ENCODE assay signal across 21 cellular contexts in genomic region chr13:95882121-95882520, GRCh38.
"Had no signal": no experiment of that assay in that cellular context is flagged by ENCODE, and none has a peak within 500 bp of the region (broad histone marks: within the 10 kb centered on the region; RNA-seq: fewer than 3 reads in every experiment).

No MANE protein-coding gene starts in this region.

- H3K4me3 ChIP-seq: dorsolateral prefrontal cortex, lower lobe of right lung, right atrium auricular region, sigmoid colon, spleen, thoracic aorta, tibial nerve, upper lobe of left lung had no signal

- DNase-seq: cortex of kidney; dorsolateral prefrontal cortex; effector CD4-positive, alpha-beta T cell; hypothalamus; immature natural killer cell; islet precursor cell; kidney glomerular epithelial cell; left ventricle myocardium superior; lower lobe of right lung; sigmoid colon; spleen; stimulated activated CD4-positive, alpha-beta T cell treated with anti-CD3 and anti-CD28 coated beads, Interleukin-4, amount 100 ng/mL, for 4 hours; stimulated activated naive CD8-positive, alpha-beta T cell treated with anti-CD3 and anti-CD28 coated beads, Interleukin-15, Interleukin-2, amounts not matched to agents 100 U/mL and 50 U/mL, for 24 hours; upper lobe of left lung had no signal

- H2AFZ ChIP-seq: parathyroid adenoma had no signal

- H3K4me1 ChIP-seq: lower lobe of right lung, right atrium auricular region, sigmoid colon, spleen, tibial nerve, upper lobe of left lung had no signal

- H3K9ac ChIP-seq: parathyroid adenoma had no signal

- ATAC-seq: left ventricle myocardium superior; lower lobe of right lung; natural killer cell treated with Interleukin-12 subunit alpha and Interleukin-12 subunit beta and Interleukin-15 and Interleukin-18, amount 100 ng/mL, for 72 hours; stimulated activated memory B cell treated with anti-CD40 and anti-IgM and Interleukin-4, amounts not matched to agents 10 μg/mL and 1 μg/mL and 100 μg/mL, for 72 hours; stimulated activated naive CD8-positive, alpha-beta T cell treated with anti-CD3 and anti-CD28 coated beads, Interleukin-15, Interleukin-2, amounts not matched to agents 100 U/mL and 50 U/mL, for 24 hours had no signal

- H3K27ac ChIP-seq: dorsolateral prefrontal cortex, lower lobe of right lung, neutrophil, parathyroid adenoma, right atrium auricular region, sigmoid colon, spleen, thoracic aorta, tibial nerve, upper lobe of left lung had no signal

- H3K9me3 ChIP-seq: lower lobe of right lung, neutrophil, right atrium auricular region, sigmoid colon, spleen, thoracic aorta, tibial nerve, upper lobe of left lung had no signal

- H3K36me3 ChIP-seq: neutrophil had no signal

- H3K27me3 ChIP-seq: dorsolateral prefrontal cortex, neutrophil, right atrium auricular region, sigmoid colon, spleen, tibial nerve, upper lobe of left lung had no signal
